17 cellular contexts compared by ENCODE assay signal in the genomic region with DNA sequence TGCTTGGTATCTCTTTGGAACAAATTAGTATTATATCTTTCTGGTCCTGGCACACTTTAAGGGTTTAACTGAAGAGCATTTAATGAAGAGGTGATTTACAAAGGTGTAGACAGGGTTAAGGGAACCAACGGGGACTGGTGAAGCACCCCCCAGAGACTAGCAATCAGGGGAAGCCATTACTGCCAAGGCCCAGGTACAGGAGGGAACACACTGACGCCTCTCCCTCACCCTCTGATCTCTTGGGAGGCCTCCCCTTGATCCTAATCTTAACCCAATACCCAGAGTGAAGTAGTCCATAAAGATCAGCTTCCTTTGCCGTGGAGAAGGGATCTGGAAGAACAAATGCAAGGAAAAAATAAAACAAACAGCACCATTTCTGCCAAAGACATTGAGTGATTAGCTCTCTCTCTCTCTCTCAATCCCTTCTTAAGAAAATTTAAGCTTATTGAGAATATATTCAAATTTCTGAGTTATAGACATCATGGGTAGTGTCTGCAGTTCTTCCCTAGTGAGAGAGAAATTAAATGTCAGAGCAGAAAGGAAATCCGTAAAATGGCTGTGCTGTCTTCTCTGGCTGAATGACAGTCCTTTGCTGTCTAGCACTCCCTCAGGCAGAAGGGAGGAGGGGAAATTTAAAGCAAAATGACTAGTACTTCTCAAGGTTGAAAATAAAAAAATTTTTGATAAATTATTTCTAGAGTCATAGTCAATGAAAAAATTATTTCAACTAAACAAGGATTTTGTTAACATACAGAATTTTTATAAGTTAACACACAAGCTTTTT. TPM values are rescaled to one million over a fixed set of nuclear protein-coding genes. Genes with fewer than 3 reads are reported as not detected.
DNase-seq lines count a peak whose midpoint lies in the region; ATAC-seq, FAIRE-seq and TF ChIP-seq lines count a peak whose summit lies in the region.
"Had no signal": no experiment of that assay in that cellular context is flagged by ENCODE, and none has a peak within 500 bp of the region (broad histone marks: within the 10 kb centered on the region; RNA-seq: fewer than 3 reads in every experiment).

No MANE protein-coding gene starts in this region.

- H3K36me3 ChIP-seq in HUES64 (ENCODE audit: insufficient read depth, low read length) (peaks cover 29% of the 10 kb centered on the region), keratinocyte (ENCODE audit: control insufficient read depth in 2 of 2, extremely low read depth in 1 of 2, insufficient read depth in 2 of 2, low read length in 2 of 2) (peaks cover 0 to 4% of the 10 kb centered on the region in 2 experiments), SJCRH30 (peaks cover 32% of the 10 kb centered on the region)

- DNase-seq in A549 (ENCODE audit: low read depth in 1 of 2, low spot score in 1 of 2) (no peak), keratinocyte (ENCODE audit: low read depth, low spot score) (no peak), GM20000 (ENCODE audit: low spot score) (no peak), SW480 (ENCODE audit: low spot score) (no peak), SJCRH30 (no peak), substantia nigra (lab: John Stamatoyannopoulos, UW) (no peak)
- DNase-seq: Calu3; central memory CD4-positive, alpha-beta T cell; effector memory CD4-positive, alpha-beta T cell; kidney glomerular epithelial cell; mucosa of descending colon; NCI-H2081; NCI-H510A; stimulated activated CD4-positive, alpha-beta T cell treated with anti-CD3 and anti-CD28 coated beads, Interleukin-4, amount 100 ng/mL, for 1 hour had no signal

- no peak for TF ChIP-seq POLR2A in A549 (IDR thresholded peaks at IDR 0.05; ENCODE audit: low read length)

- H2AFZ ChIP-seq in keratinocyte (ENCODE audit: control insufficient read depth, low read length), result peak overlapping the region; percentile 13
- H2AFZ ChIP-seq: hepatocyte had no signal

- no peaks in the 10 kb centered on the region for H3K27me3 ChIP-seq in HUES64 (ENCODE audit: insufficient read depth, low read length)
- H3K27me3 ChIP-seq in keratinocyte (ENCODE audit: control insufficient read depth, extremely low read depth, insufficient read depth, low read length), result no peaks in the 10 kb centered on the region
- H3K27me3 ChIP-seq in SJCRH30, result no peaks in the 10 kb centered on the region
- H3K27me3 ChIP-seq: hepatocyte had no signal

- dilution Hi-C loops in keratinocyte (cut with MboI; ENCODE audit: extremely low pct_ligation_motif_present, low sequenced_read_pairs), result no loop called here

- H3K4me2 ChIP-seq in A549 (peak overlapping the region; percentile 38; the same call in 1 of the 3 replicates), keratinocyte (ENCODE audit: control insufficient read depth, extremely low read depth, insufficient read depth, low read depth, low read length) (no peak overlapping the region)
- H3K4me2 ChIP-seq: hepatocyte had no signal

- CTCF ChIA-PET in A549 (lab: Yijun Ruan, JAX), result interaction anchor here (0.7 to 7.2 kb wide), 3 partner anchors 14 to 39 kb away, joined by 3 to 44 read pairs (median 4); no protein-coding TSS in a partner anchor

- peaks cover 44% of the 10 kb centered on the region for H3K4me1 ChIP-seq in A549
- 0 out of 2 replicates have a peak, but pooled peaks cover 3% of the 10 kb centered on the region for H3K4me1 ChIP-seq in HUES64 (ENCODE audit: insufficient read depth, low read length)
- peaks cover 8% of the 10 kb centered on the region for H3K4me1 ChIP-seq in keratinocyte (ENCODE audit: control insufficient read depth, extremely low read depth, insufficient read depth, low read length)
- peaks cover 17% of the 10 kb centered on the region for H3K4me1 ChIP-seq in SJCRH30

- H3K27ac ChIP-seq in A549 (peak overlapping the region; percentile 71 to 82), HUES64 (ENCODE audit: low read depth, low read length) (peak overlapping the region; percentile 9; the same call in 1 of the 2 replicates), VCaP (peak overlapping the region; percentile 35), keratinocyte (ENCODE audit: control insufficient read depth, insufficient read depth, low read length) (peak overlapping the region; percentile 18), SJCRH30 (no peak overlapping the region), substantia nigra (ENCODE audit: low read depth, low read length, poor library complexity, severe bottlenecking) (no peak overlapping the region)
- H3K27ac ChIP-seq: hepatocyte had no signal

- no peaks in the 10 kb centered on the region for H3K9me1 ChIP-seq in keratinocyte (ENCODE audit: control insufficient read depth, extremely low read depth, insufficient read depth, low read length)

- TF ChIP-seq RAD21 in A549 (conservative IDR thresholded peaks at IDR 0.05 in 1 of 2, IDR thresholded peaks at IDR 0.05 in 1 of 2), result no peak

- no peak for ATAC-seq in A549
- ATAC-seq: mucosa of descending colon had no signal

- no peak for FAIRE-seq in A549 (lab: Jason Lieb, UNC)
- no peak for FAIRE-seq in keratinocyte (lab: Jason Lieb, UNC)

- no peak overlapping the region for H3K9ac ChIP-seq in HUES64 (ENCODE audit: low read depth, low read length)
- no peak overlapping the region for H3K9ac ChIP-seq in keratinocyte (ENCODE audit: control insufficient read depth, extremely low read depth, insufficient read depth, low read length)

- TF ChIP-seq CTCF in A549 (IDR thresholded peaks at IDR 0.05), result no peak
- TF ChIP-seq CTCF in VCaP (conservative IDR thresholded peaks at IDR 0.05), result no peak
- TF ChIP-seq CTCF in keratinocyte (optimal IDR thresholded peaks at IDR 0.05 in 1 of 3, IDR thresholded peaks at IDR 0.05 in 1 of 3, conservative IDR thresholded peaks at IDR 0.05 in 1 of 3; ENCODE audit: extremely low read depth in 1 of 3, insufficient read depth in 2 of 3, low read length in 3 of 3), result no peak
- TF ChIP-seq CTCF in GM20000 (IDR thresholded peaks at IDR 0.05; ENCODE audit: extremely low read depth, missing control alignments), result no peak

- no peak for TF ChIP-seq EP300 in A549 (IDR thresholded peaks at IDR 0.05)

- no peaks in the 10 kb centered on the region for H4K20me1 ChIP-seq in keratinocyte (ENCODE audit: control insufficient read depth, extremely low read depth, insufficient read depth, low read length)

- H3K4me3 ChIP-seq in A549 (no peak overlapping the region), HUES64 (ENCODE audit: low read length) (no peak overlapping the region), keratinocyte (ENCODE audit: control insufficient read depth in 2 of 3, extremely low read depth in 1 of 3, insufficient read depth in 2 of 3, low read depth in 1 of 3, low read length in 3 of 3) (no peak overlapping the region), SJCRH30 (no peak overlapping the region)
- H3K4me3 ChIP-seq: hepatocyte, mucosa of descending colon had no signal

- whole genome bisulfite sequencing in A549 (ENCODE audit: missing lambda C conversion rate), result 56% methylated on average over 4 of the region's 4 CpGs
- 82% methylated on average over 4 of the region's 4 CpGs for WGBS in HUES64

- POLR2A ChIA-PET in A549 (lab: Yijun Ruan, JAX), result no interaction called here

- H3K79me2 ChIP-seq in keratinocyte (ENCODE audit: control insufficient read depth, insufficient read depth, low read length), result no peaks in the 10 kb centered on the region
- H3K79me2 ChIP-seq: hepatocyte had no signal

- H3K9me3 ChIP-seq in A549 (peaks cover 2% of the 10 kb centered on the region; the same call in 1 of the 3 replicates), HUES64 (ENCODE audit: insufficient read depth, low read depth, low read length) (no peaks in the 10 kb centered on the region), keratinocyte (ENCODE audit: control insufficient read depth, low read depth, low read length) (no peaks in the 10 kb centered on the region), SJCRH30 (replicated peaks) (no peaks in the 10 kb centered on the region; the same call in 1 of the 2 replicates)
- H3K9me3 ChIP-seq: mucosa of descending colon had no signal

TF ChIP-seq in A549, 52 proteins besides CTCF, POLR2A, EP300 and RAD21:
- TF ChIP-seq ZSCAN20 (CRISPR knock-in tag; IDR thresholded peaks at IDR 0.05), result no peak
- TF ChIP-seq SREBF2 (IDR thresholded peaks at IDR 0.05), result no peak
- no peak for TF ChIP-seq HOXB13 (CRISPR knock-in tag; IDR thresholded peaks at IDR 0.05; ENCODE audit: low read depth)
- no peak for TF ChIP-seq RFX5 (IDR thresholded peaks at IDR 0.05)
- TF ChIP-seq PBX3 (IDR thresholded peaks at IDR 0.05), result no peak
TF ChIP-seq in A549: peak in this region for 0.

RNA-seq across cellular contexts. Expression of gene F2R, which starts 20.0 kb away (rescaled TPM):
- polyA plus RNA-seq in A549 (2011; rRNA removed), result 114 and 131 TPM in 2 replicates
- 28.2 and 38.5 TPM in 2 replicates for polyA plus RNA-seq in A549 (2012; cell fraction: cytosol; rRNA removed)
- 21.4 and 25.3 TPM in 2 replicates for polyA plus RNA-seq in A549 (2012; cell fraction: nucleus; rRNA removed)
- polyA plus RNA-seq in A549 (2017; fragmentation: RNase III; extraction: RNeasy Plus Mini Kit Qiagen cat#74134 plus additional on column Dnase treatment), result 19.4 to 30.4 TPM (median 26.3 TPM) in 3 replicates
- polyA minus RNA-seq in A549 (2011; rRNA and poly(A)+ RNA removed), result 76.1 and 95.1 TPM in 2 replicates
- 25.3 TPM for polyA plus RNA-seq in HUES64 (2013, experiment 1 of 2)
- polyA plus RNA-seq in HUES64 (2013, experiment 2 of 2), result 30.1 TPM
- polyA plus RNA-seq in keratinocyte, result 56.8 to 59.9 TPM (median 58.0 TPM) in 3 replicates
- polyA plus RNA-seq in keratinocyte (2011; ENCODE audit: low read depth), result 26.3 TPM
- polyA plus RNA-seq in keratinocyte (2011; cell fraction: cytosol; rRNA removed), result 27.2 and 40.2 TPM in 2 replicates
- polyA plus RNA-seq in keratinocyte (2011; cell fraction: nucleus; rRNA removed), result 117 and 121 TPM in 2 replicates
- polyA plus RNA-seq in keratinocyte (2012; ENCODE audit: low replicate concordance), result 25.1 and 31.5 TPM in 2 replicates
- polyA minus RNA-seq in keratinocyte, result 45.7 to 62.1 TPM (median 55.9 TPM) in 3 replicates
- 31.3 TPM for polyA minus RNA-seq in keratinocyte (2011; cell fraction: cytosol; rRNA and poly(A)+ RNA removed)
- 69.1 and 124 TPM in 2 replicates for polyA minus RNA-seq in keratinocyte (2011; cell fraction: nucleus; rRNA and poly(A)+ RNA removed)
- total RNA-seq in SJCRH30 (2014; rRNA removed; shearing (Covaris generic)), result 99.3 and 103 TPM in 2 replicates

Comparison
In these comparisons a context has a peak if more than half of its experiments do, and no peak if none do; other contexts are left out.
1. H3K27ac ChIP-seq: peak in A549 (2 of 2), HUES64 (single experiment), VCaP (single experiment) and keratinocyte (single experiment); none in SJCRH30 (single experiment) and substantia nigra (single experiment).